1 cellular context compared by ENCODE assay signal in the genomic region with DNA sequence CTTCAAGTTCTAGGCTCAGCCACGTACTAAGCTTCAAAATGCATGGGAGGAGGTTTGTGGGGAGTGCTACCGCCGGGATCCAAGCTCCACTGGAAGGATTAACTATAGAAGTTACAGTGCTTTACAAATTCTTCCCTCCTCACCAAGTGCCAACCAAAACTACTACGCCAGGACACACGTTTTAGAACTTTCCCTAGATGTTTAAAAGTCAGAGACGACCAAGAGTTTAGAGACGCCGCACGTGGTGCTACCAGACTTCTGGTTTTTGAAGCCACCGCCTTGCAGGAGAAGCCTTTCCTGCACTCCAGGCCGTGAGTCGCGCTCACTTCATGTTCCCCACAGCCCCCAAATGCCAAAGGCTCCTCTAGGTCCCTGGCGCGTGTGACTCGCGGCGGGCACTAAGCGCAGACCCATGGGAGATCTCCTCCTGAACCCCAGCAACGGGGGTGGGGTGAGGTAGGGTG.
A peak's percentile ranks its signal among the peaks of the same experiment; 100 is the strongest.
TF ChIP-seq lines count a peak whose summit lies in the region.

No MANE protein-coding gene starts in this region.

TF ChIP-seq in K562, 482 proteins besides CTCF, POLR2A, EP300 and RAD21 (continued from another document):
- TF ChIP-seq, protein P1, sequence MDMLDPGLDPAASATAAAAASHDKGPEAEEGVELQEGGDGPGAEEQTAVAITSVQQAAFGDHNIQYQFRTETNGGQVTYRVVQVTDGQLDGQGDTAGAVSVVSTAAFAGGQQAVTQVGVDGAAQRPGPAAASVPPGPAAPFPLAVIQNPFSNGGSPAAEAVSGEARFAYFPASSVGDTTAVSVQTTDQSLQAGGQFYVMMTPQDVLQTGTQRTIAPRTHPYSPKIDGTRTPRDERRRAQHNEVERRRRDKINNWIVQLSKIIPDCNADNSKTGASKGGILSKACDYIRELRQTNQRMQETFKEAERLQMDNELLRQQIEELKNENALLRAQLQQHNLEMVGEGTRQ (CRISPR knock-in tag; IDR thresholded peaks at IDR 0.05): peak; percentile 15; the same call in 1 of the 2 replicates
- TF ChIP-seq ZNF165 (CRISPR knock-in tag; IDR thresholded peaks at IDR 0.05; ENCODE audit: borderline replicate concordance): no peak
- TF ChIP-seq SIN3A (IDR thresholded peaks at IDR 0.05; ENCODE audit: borderline replicate concordance in 2 of 2, control insufficient read depth in 1 of 2, low read depth in 2 of 2, low read length in 2 of 2): peak in 1 of 2 experiments; percentile 57; a peak in 2 of 4 replicates
- TF ChIP-seq L3MBTL2 (IDR thresholded peaks at IDR 0.05): peak; percentile 53
- TF ChIP-seq, protein P2, sequence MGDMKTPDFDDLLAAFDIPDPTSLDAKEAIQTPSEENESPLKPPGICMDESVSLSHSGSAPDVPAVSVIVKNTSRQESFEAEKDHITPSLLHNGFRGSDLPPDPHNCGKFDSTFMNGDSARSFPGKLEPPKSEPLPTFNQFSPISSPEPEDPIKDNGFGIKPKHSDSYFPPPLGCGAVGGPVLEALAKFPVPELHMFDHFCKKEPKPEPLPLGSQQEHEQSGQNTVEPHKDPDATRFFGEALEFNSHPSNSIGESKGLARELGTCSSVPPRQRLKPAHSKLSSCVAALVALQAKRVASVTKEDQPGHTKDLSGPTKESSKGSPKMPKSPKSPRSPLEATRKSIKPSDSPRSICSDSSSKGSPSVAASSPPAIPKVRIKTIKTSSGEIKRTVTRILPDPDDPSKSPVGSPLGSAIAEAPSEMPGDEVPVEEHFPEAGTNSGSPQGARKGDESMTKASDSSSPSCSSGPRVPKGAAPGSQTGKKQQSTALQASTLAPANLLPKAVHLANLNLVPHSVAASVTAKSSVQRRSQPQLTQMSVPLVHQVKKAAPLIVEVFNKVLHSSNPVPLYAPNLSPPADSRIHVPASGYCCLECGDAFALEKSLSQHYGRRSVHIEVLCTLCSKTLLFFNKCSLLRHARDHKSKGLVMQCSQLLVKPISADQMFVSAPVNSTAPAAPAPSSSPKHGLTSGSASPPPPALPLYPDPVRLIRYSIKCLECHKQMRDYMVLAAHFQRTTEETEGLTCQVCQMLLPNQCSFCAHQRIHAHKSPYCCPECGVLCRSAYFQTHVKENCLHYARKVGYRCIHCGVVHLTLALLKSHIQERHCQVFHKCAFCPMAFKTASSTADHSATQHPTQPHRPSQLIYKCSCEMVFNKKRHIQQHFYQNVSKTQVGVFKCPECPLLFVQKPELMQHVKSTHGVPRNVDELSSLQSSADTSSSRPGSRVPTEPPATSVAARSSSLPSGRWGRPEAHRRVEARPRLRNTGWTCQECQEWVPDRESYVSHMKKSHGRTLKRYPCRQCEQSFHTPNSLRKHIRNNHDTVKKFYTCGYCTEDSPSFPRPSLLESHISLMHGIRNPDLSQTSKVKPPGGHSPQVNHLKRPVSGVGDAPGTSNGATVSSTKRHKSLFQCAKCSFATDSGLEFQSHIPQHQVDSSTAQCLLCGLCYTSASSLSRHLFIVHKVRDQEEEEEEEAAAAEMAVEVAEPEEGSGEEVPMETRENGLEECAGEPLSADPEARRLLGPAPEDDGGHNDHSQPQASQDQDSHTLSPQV (IDR thresholded peaks at IDR 0.05): 0 out of 2 replicates have a peak, but pooled peaks have one; percentile 28
- TF ChIP-seq WHSC1 (IDR thresholded peaks at IDR 0.05; ENCODE audit: low read length): no peak
- TF ChIP-seq, protein P3, sequence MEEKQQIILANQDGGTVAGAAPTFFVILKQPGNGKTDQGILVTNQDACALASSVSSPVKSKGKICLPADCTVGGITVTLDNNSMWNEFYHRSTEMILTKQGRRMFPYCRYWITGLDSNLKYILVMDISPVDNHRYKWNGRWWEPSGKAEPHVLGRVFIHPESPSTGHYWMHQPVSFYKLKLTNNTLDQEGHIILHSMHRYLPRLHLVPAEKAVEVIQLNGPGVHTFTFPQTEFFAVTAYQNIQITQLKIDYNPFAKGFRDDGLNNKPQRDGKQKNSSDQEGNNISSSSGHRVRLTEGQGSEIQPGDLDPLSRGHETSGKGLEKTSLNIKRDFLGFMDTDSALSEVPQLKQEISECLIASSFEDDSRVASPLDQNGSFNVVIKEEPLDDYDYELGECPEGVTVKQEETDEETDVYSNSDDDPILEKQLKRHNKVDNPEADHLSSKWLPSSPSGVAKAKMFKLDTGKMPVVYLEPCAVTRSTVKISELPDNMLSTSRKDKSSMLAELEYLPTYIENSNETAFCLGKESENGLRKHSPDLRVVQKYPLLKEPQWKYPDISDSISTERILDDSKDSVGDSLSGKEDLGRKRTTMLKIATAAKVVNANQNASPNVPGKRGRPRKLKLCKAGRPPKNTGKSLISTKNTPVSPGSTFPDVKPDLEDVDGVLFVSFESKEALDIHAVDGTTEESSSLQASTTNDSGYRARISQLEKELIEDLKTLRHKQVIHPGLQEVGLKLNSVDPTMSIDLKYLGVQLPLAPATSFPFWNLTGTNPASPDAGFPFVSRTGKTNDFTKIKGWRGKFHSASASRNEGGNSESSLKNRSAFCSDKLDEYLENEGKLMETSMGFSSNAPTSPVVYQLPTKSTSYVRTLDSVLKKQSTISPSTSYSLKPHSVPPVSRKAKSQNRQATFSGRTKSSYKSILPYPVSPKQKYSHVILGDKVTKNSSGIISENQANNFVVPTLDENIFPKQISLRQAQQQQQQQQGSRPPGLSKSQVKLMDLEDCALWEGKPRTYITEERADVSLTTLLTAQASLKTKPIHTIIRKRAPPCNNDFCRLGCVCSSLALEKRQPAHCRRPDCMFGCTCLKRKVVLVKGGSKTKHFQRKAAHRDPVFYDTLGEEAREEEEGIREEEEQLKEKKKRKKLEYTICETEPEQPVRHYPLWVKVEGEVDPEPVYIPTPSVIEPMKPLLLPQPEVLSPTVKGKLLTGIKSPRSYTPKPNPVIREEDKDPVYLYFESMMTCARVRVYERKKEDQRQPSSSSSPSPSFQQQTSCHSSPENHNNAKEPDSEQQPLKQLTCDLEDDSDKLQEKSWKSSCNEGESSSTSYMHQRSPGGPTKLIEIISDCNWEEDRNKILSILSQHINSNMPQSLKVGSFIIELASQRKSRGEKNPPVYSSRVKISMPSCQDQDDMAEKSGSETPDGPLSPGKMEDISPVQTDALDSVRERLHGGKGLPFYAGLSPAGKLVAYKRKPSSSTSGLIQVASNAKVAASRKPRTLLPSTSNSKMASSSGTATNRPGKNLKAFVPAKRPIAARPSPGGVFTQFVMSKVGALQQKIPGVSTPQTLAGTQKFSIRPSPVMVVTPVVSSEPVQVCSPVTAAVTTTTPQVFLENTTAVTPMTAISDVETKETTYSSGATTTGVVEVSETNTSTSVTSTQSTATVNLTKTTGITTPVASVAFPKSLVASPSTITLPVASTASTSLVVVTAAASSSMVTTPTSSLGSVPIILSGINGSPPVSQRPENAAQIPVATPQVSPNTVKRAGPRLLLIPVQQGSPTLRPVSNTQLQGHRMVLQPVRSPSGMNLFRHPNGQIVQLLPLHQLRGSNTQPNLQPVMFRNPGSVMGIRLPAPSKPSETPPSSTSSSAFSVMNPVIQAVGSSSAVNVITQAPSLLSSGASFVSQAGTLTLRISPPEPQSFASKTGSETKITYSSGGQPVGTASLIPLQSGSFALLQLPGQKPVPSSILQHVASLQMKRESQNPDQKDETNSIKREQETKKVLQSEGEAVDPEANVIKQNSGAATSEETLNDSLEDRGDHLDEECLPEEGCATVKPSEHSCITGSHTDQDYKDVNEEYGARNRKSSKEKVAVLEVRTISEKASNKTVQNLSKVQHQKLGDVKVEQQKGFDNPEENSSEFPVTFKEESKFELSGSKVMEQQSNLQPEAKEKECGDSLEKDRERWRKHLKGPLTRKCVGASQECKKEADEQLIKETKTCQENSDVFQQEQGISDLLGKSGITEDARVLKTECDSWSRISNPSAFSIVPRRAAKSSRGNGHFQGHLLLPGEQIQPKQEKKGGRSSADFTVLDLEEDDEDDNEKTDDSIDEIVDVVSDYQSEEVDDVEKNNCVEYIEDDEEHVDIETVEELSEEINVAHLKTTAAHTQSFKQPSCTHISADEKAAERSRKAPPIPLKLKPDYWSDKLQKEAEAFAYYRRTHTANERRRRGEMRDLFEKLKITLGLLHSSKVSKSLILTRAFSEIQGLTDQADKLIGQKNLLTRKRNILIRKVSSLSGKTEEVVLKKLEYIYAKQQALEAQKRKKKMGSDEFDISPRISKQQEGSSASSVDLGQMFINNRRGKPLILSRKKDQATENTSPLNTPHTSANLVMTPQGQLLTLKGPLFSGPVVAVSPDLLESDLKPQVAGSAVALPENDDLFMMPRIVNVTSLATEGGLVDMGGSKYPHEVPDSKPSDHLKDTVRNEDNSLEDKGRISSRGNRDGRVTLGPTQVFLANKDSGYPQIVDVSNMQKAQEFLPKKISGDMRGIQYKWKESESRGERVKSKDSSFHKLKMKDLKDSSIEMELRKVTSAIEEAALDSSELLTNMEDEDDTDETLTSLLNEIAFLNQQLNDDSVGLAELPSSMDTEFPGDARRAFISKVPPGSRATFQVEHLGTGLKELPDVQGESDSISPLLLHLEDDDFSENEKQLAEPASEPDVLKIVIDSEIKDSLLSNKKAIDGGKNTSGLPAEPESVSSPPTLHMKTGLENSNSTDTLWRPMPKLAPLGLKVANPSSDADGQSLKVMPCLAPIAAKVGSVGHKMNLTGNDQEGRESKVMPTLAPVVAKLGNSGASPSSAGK (IDR thresholded peaks at IDR 0.05): peak; percentile 65
